22 cellular contexts compared by ENCODE assay signal in genomic region chr6:98931710-98932109, GRCh38.
"Had no signal": no experiment of that assay in that cellular context is flagged by ENCODE, and none has a peak within 500 bp of the region (broad histone marks: within the 10 kb centered on the region; RNA-seq: fewer than 3 reads in every experiment).

No MANE protein-coding gene starts in this region.

- DNase-seq: activated CD4-positive, alpha-beta T cell treated with anti-CD3 and anti-CD28 coated beads, Interleukin-2, amount 10 ng/mL, durations not matched to agents 24 days and 14 days; activated CD4-positive, CD25-positive, alpha-beta regulatory T cell; activated CD8-positive, alpha-beta T cell treated with anti-CD3 and anti-CD28 coated beads for 36 hours; activated naive CD4-positive, alpha-beta T cell; activated naive CD8-positive, alpha-beta T cell treated with anti-CD3 and anti-CD28 coated beads, Interleukin-2, amount 10 ng/mL, durations not matched to agents 7 days and 5 days; activated T-cell treated with anti-CD3 and anti-CD28 coated beads, Interleukin-2, amount 50 U/mL, for 1 hour; effector memory CD8-positive, alpha-beta T cell; esophagus squamous epithelium; left cardiac atrium; mesenchymal stem cell; mucosa of descending colon; naive B cell; ovary; right lobe of liver; small intestine; stimulated activated CD4-positive, alpha-beta T cell treated with anti-CD3 and anti-CD28 coated beads, Interleukin-15, amount 100 ng/mL, for 24 hours; stimulated activated CD4-positive, alpha-beta T cell treated with anti-CD3 and anti-CD28 coated beads, Interleukin-2, amount 100 ng/mL, for 48 hours; transverse colon; uterus had no signal

- H3K4me1 ChIP-seq: suprapubic skin, transverse colon, uterus had no signal

- H3K27me3 ChIP-seq: esophagus squamous epithelium, hepatocyte, ovary, right lobe of liver, suprapubic skin, transverse colon, uterus had no signal

- H3K4me3 ChIP-seq: esophagus squamous epithelium, hepatocyte, mucosa of descending colon, ovary, right lobe of liver, suprapubic skin, transverse colon, uterus had no signal

- H3K36me3 ChIP-seq: ovary, right lobe of liver, transverse colon, uterus had no signal

- H3K9me3 ChIP-seq: esophagus squamous epithelium, mucosa of descending colon, ovary, right lobe of liver, suprapubic skin, transverse colon, uterus had no signal

- H3K4me2 ChIP-seq: hepatocyte had no signal

- H3K27ac ChIP-seq: esophagus squamous epithelium, hepatocyte, ovary, right lobe of liver, suprapubic skin, transverse colon, uterus had no signal

- H2AFZ ChIP-seq: hepatocyte had no signal

- ATAC-seq: activated CD8-positive, alpha-beta T cell treated with anti-CD3 and anti-CD28 coated beads for 36 hours; activated T-helper 17 cell treated with anti-CD3 and anti-CD28 coated beads, Interleukin-2, amount 50 U/mL, for 72 hours; effector memory CD8-positive, alpha-beta T cell; left cardiac atrium; mucosa of descending colon; right lobe of liver had no signal
